In genomic region chr3:27684302-27684701, GRCh38 we compare ENCODE assay signal across 25 cellular contexts. TPM values are rescaled to one million over a fixed set of nuclear protein-coding genes. Genes with fewer than 3 reads are reported as not detected.
"Had no signal": no experiment of that assay in that cellular context is flagged by ENCODE, and none has a peak within 500 bp of the region (broad histone marks: within the 10 kb centered on the region; RNA-seq: fewer than 3 reads in every experiment).

No MANE protein-coding gene starts in this region.

- FAIRE-seq: small intestine, urothelium cell line had no signal

- H3K9me3 ChIP-seq: ovary, prostate gland, sigmoid colon, suprapubic skin, thoracic aorta, tibial artery, upper lobe of right lung had no signal

- H3K4me2 ChIP-seq: hepatocyte had no signal

- H2AFZ ChIP-seq: hepatocyte had no signal

- H3K4me3 Mint-ChIP-seq: mesothelial cell of epicardium; naive B cell; natural killer cell; nephron progenitor cell; stimulated activated effector memory CD8-positive, alpha-beta T cell treated with anti-CD3 and anti-CD28 coated beads, Interleukin-12 subunit alpha, Interleukin-12 subunit beta, amount 100 ng/mL, for 72 hours; stimulated activated naive CD8-positive, alpha-beta T cell treated with anti-CD3 and anti-CD28 coated beads, Interleukin-15, Interleukin-2, amounts not matched to agents 100 ng/mL and 50 ng/mL, for 24 hours had no signal

- H3K36me3 ChIP-seq: left ventricle myocardium inferior, ovary, prostate gland, sigmoid colon, spleen, suprapubic skin, thoracic aorta, tibial artery, upper lobe of right lung had no signal

- H3K79me2 ChIP-seq: hepatocyte had no signal

- H3K27ac ChIP-seq: hepatocyte, left ventricle myocardium inferior, ovary, prostate gland, sigmoid colon, spleen, suprapubic skin, thoracic aorta, tibial artery, upper lobe of right lung had no signal

- H3K9me3 Mint-ChIP-seq: natural killer cell; stimulated activated effector memory CD8-positive, alpha-beta T cell treated with anti-CD3 and anti-CD28 coated beads, Interleukin-12 subunit alpha, Interleukin-12 subunit beta, amount 100 ng/mL, for 72 hours; stimulated activated naive CD8-positive, alpha-beta T cell treated with anti-CD3 and anti-CD28 coated beads, Interleukin-15, Interleukin-2, amounts not matched to agents 100 ng/mL and 50 ng/mL, for 24 hours had no signal

- DNase-seq: islet precursor cell; left ventricle myocardium inferior; mesendoderm; naive B cell; natural killer cell; nephron progenitor cell; ovary; retina; right cardiac atrium; sigmoid colon; small intestine; spleen; stimulated activated CD4-positive, alpha-beta T cell treated with anti-CD3 and anti-CD28 coated beads, Interleukin-4, amount 100 ng/mL, for 24 hours; stimulated activated naive CD4-positive, alpha-beta T cell; tibial artery; upper lobe of right lung had no signal

- H3K27me3 ChIP-seq: hepatocyte, ovary, sigmoid colon, spleen, suprapubic skin, tibial artery, upper lobe of right lung had no signal

- H3K27ac Mint-ChIP-seq: mesothelial cell of epicardium; naive B cell; natural killer cell; nephron progenitor cell; stimulated activated effector memory CD8-positive, alpha-beta T cell treated with anti-CD3 and anti-CD28 coated beads, Interleukin-12 subunit alpha, Interleukin-12 subunit beta, amount 100 ng/mL, for 72 hours; stimulated activated naive CD8-positive, alpha-beta T cell treated with anti-CD3 and anti-CD28 coated beads, Interleukin-15, Interleukin-2, amounts not matched to agents 100 ng/mL and 50 ng/mL, for 24 hours had no signal

- H3K4me1 ChIP-seq: left ventricle myocardium inferior, prostate gland, upper lobe of right lung had no signal

- H3K4me3 ChIP-seq: hepatocyte, left ventricle myocardium inferior, lung, ovary, prostate gland, sigmoid colon, spleen, suprapubic skin, thoracic aorta, tibial artery, upper lobe of right lung had no signal

- ATAC-seq: natural killer cell; right cardiac atrium; stimulated activated effector memory CD8-positive, alpha-beta T cell treated with anti-CD3 and anti-CD28 coated beads, Interleukin-12 subunit alpha, Interleukin-12 subunit beta, amount 100 ng/mL, for 72 hours; upper lobe of right lung had no signal

- H3K36me3 Mint-ChIP-seq: mesothelial cell of epicardium; stimulated activated effector memory CD8-positive, alpha-beta T cell treated with anti-CD3 and anti-CD28 coated beads, Interleukin-12 subunit alpha, Interleukin-12 subunit beta, amount 100 ng/mL, for 72 hours had no signal

RNA-seq across cellular contexts. Expression of gene EOMES, which starts 37.8 kb away (rescaled TPM):
- total RNA-seq: hepatocyte, mesothelial cell of epicardium, sigmoid colon, suprapubic skin had no signal
- polyA plus RNA-seq: hepatocyte had no signal
